14 cellular contexts compared by ENCODE assay signal in genomic region chr14:54465654-54466053, GRCh38.
"Had no signal": no experiment of that assay in that cellular context is flagged by ENCODE, and none has a peak within 500 bp of the region (broad histone marks: within the 10 kb centered on the region; RNA-seq: fewer than 3 reads in every experiment).

No MANE protein-coding gene starts in this region.

- H3K4me1 Mint-ChIP-seq: neural progenitor cell had no signal

- ATAC-seq: heart left ventricle, pancreas had no signal

- H3K27ac ChIP-seq: heart left ventricle, left ventricle myocardium inferior, neural progenitor cell, pancreas, skin epidermis, stomach had no signal

- DNase-seq: activated CD4-positive, CD25-positive, alpha-beta regulatory T cell; activated effector memory CD4-positive, alpha-beta T cell treated with Interleukin-2 at 50 U/mL for 16 hours; anterior cingulate cortex; foreskin melanocyte; heart left ventricle; left ventricle myocardium inferior; mesendoderm; pancreas; stimulated activated CD4-positive, alpha-beta T cell treated with anti-CD3 and anti-CD28 coated beads, Interleukin-4, amount 100 ng/mL, for 4 hours; stomach; T-helper 2 cell had no signal

- H3K4me3 Mint-ChIP-seq: activated naive CD8-positive, alpha-beta T cell; neural progenitor cell had no signal

- H3K27me3 Mint-ChIP-seq: activated naive CD8-positive, alpha-beta T cell had no signal
